39 cellular contexts compared by ENCODE assay signal in the genomic region with DNA sequence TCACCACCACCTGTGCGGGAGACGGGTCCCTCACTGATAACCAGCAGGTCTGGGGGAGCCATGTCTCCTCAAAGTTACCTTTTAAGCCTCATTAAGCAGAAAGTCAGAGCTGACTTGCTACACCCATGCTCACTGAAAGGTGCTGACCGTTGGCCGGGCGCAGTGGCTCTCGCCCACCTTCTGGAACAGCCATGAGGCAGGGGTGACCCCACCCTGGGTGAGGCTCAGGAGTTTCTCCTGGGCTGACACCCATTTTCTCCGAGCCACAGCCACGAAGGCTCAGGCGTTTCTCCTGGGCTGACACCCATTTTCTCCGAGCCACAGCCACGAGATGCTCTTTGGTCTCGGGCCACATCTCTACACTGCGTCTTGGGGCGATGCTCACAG. TPM values are rescaled to one million over a fixed set of nuclear protein-coding genes. Genes with fewer than 3 reads are reported as not detected.
"Had no signal": no experiment of that assay in that cellular context is flagged by ENCODE, and none has a peak within 500 bp of the region (broad histone marks: within the 10 kb centered on the region; RNA-seq: fewer than 3 reads in every experiment).

No MANE protein-coding gene starts in this region.

- H3K36me3 ChIP-seq: adrenal gland, brain microvascular endothelial cell, breast epithelium had no signal

- H3K4me3 ChIP-seq: adrenal gland, body of pancreas, breast epithelium had no signal

- DNase-seq: activated CD4-positive, alpha-beta memory T cell treated with anti-CD3 and anti-CD28 coated beads for 36 hours; activated CD4-positive, alpha-beta T cell treated with anti-CD3 and anti-CD28 coated beads for 1 hour; activated CD4-positive, alpha-beta T cell treated with anti-CD3 and anti-CD28 coated beads for 4 hours; activated CD4-positive, alpha-beta T cell treated with anti-CD3 and anti-CD28 coated beads, Interleukin-2, amount 10 ng/mL, durations not matched to agents 24 days and 14 days; activated CD4-positive, alpha-beta T cell treated with anti-CD3 and anti-CD28 coated beads, Interleukin-2, amount 50 U/mL, for 1 hour; activated CD4-positive, alpha-beta T cell treated with anti-CD3 and anti-CD28 coated beads, Interleukin-2, amount 50 U/mL, for 4 hours; activated CD4-positive, CD25-positive, alpha-beta regulatory T cell; activated CD8-positive, alpha-beta memory T cell treated with anti-CD3 and anti-CD28 coated beads, Interleukin-2, amount 50 U/mL, for 4 hours; activated CD8-positive, alpha-beta T cell treated with anti-CD3 and anti-CD28 coated beads for 36 hours; activated effector memory CD4-positive, alpha-beta T cell treated with anti-CD3 and anti-CD28 coated beads, Interleukin-2, amount 50 U/mL, for 16 hours; activated gamma-delta T cell treated with Interleukin-2 at 50 U/mL for 16 hours; activated naive CD4-positive, alpha-beta T cell; activated naive CD4-positive, alpha-beta T cell treated with anti-CD3 and anti-CD28 coated beads for 36 hours; activated naive CD4-positive, alpha-beta T cell treated with anti-CD3 and anti-CD28 coated beads, Interleukin-2, amount 50 U/mL, for 16 hours; activated naive CD8-positive, alpha-beta T cell treated with anti-CD3 and anti-CD28 coated beads for 36 hours; activated T-cell treated with anti-CD3 and anti-CD28 coated beads for 4 hours; activated T-cell treated with anti-CD3 and anti-CD28 coated beads, Interleukin-2, amount 50 U/mL, for 1 hour; activated T-cell treated with anti-CD3 and anti-CD28 coated beads, Interleukin-2, amount 50 U/mL, for 4 hours; activated T-cell treated with anti-CD3 and anti-CD28 coated beads, Interleukin-2, amount 50 U/mL, for 72 hours; adrenal gland; amniotic stem cell; aorta; body of pancreas; brain microvascular endothelial cell; central memory CD4-positive, alpha-beta T cell; T-helper 1 cell; T-helper 2 cell; T-helper 9 cell had no signal

- H3K4me1 ChIP-seq: adrenal gland, body of pancreas, breast epithelium had no signal

- H3K27ac ChIP-seq: adrenal gland, body of pancreas, brain microvascular endothelial cell, breast epithelium, VCaP had no signal

- H3K9me3 ChIP-seq: adrenal gland, body of pancreas, breast epithelium had no signal

- H3K27me3 ChIP-seq: body of pancreas had no signal

- ATAC-seq: activated CD4-positive, CD25-positive, alpha-beta regulatory T cell treated with anti-CD3 and anti-CD28 coated beads, Interleukin-2, amount 50 U/mL, for 24 hours; activated CD8-positive, alpha-beta T cell treated with anti-CD3 and anti-CD28 coated beads for 36 hours; activated naive CD4-positive, alpha-beta T cell treated with anti-CD3 and anti-CD28 coated beads, Interleukin-2, amount 50 U/mL, for 72 hours; activated T-cell treated with anti-CD3 and anti-CD28 coated beads, Interleukin-2, amount 50 U/mL, for 4 hours; activated T-cell treated with anti-CD3 and anti-CD28 coated beads, Interleukin-2, amount 50 U/mL, for 72 hours; activated T-helper 17 cell treated with anti-CD3 and anti-CD28 coated beads, Interleukin-2, amount 50 U/mL, for 72 hours; body of pancreas; WTC11 had no signal

RNA-seq across cellular contexts. Expression of gene BHLHE23, which starts 10.2 kb away (rescaled TPM):
- total RNA-seq: activated CD4-positive, alpha-beta memory T cell treated with anti-CD3 and anti-CD28 coated beads for 36 hours; activated CD4-positive, alpha-beta T cell treated with anti-CD3 and anti-CD28 coated beads, Interleukin-2, amount 10 ng/mL, durations not matched to agents 24 days and 14 days; activated CD8-positive, alpha-beta memory T cell treated with anti-CD3 and anti-CD28 coated beads for 36 hours; activated CD8-positive, alpha-beta T cell treated with anti-CD3 and anti-CD28 coated beads for 36 hours; activated naive CD4-positive, alpha-beta T cell treated with anti-CD3 and anti-CD28 coated beads for 36 hours; activated naive CD4-positive, alpha-beta T cell treated with anti-CD3 and anti-CD28 coated beads, Interleukin-2, amount 50 U/mL, for 72 hours; activated naive CD8-positive, alpha-beta T cell treated with anti-CD3 and anti-CD28 coated beads for 36 hours; activated T-cell treated with anti-CD3 and anti-CD28 coated beads, Interleukin-2, amount 50 U/mL, for 4 hours; activated T-cell treated with anti-CD3 and anti-CD28 coated beads, Interleukin-2, amount 50 U/mL, for 72 hours; activated T-helper 1 cell treated with anti-CD3 and anti-CD28 coated beads, Interleukin-12 subunit alpha, Interleukin-12 subunit beta, Interleukin-2, Interleukin-4 antibody, amounts not matched to agents 30 ng/mL and 10 ng/mL and 1 ng/mL, durations not matched to agents 14 hours and 24 hours and 36 hours; activated T-helper 17 cell treated with anti-CD3 and anti-CD28 coated beads, Interleukin-2, amount 50 U/mL, for 72 hours; adrenal gland; aorta; astrocyte; body of pancreas; breast epithelium; cardiac septum; cerebellum had no signal
- polyA plus RNA-seq: adrenal gland, aorta had no signal
